Comparison of ENCODE assay signal across 1 cellular context in genomic region chr1:111463029-111463683, GRCh38.
TF ChIP-seq lines count a peak whose summit lies in the region.

No MANE protein-coding gene starts in this region.

TF ChIP-seq in GM23338, 12 proteins besides CTCF, POLR2A, EP300 and RAD21 (continued from another document):
- TF ChIP-seq ZNF462 (CRISPR knock-in tag; IDR thresholded peaks at IDR 0.05) (no peak), EZH2phosphoT487 (IDR thresholded peaks at IDR 0.05; ENCODE audit: unreplicated experiment) (no peak)
